ENCODE assay signal across 1 cellular context in genomic region chr21:41425954-41426655, GRCh38.
TF ChIP-seq lines count a peak whose summit lies in the region.

MX1 (plus strand) TSS chr21:41426239; CDS start chr21:41432071, 5,832 bp downstream.

TF ChIP-seq in IMR-90, 13 proteins besides CTCF, POLR2A, EP300 and RAD21 (continued from another document):
- TF ChIP-seq USF2 (IDR thresholded peaks at IDR 0.05; ENCODE audit: low read depth, low read length): no peak
- no peak for TF ChIP-seq BHLHE40 (IDR thresholded peaks at IDR 0.05; ENCODE audit: low read depth, low read length)
